Comparison of ENCODE assay signal across 25 cellular contexts in the genomic region with DNA sequence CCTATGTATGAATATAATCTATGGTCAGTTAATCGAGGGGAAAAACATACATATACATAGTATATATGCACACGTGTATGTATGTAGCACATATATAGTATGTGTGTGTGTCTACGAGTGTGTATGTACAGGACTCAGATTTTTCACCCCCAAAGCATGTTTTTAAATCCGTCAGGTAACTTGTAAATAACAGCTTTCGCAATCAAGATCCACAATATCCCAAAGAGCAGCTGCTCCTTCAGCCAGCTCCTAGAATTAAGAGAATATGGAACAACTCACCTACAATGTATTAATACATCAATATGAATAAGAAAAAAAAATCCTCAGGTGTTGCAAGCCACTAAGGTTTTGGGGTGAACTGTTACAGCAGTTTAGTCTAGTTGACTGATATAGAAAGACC. TPM values are rescaled to one million over a fixed set of nuclear protein-coding genes. Genes with fewer than 3 reads are reported as not detected.
DNase-seq lines count a peak whose midpoint lies in the region; ATAC-seq and TF ChIP-seq lines count a peak whose summit lies in the region.
"Had no signal": no experiment of that assay in that cellular context is flagged by ENCODE, and none has a peak within 500 bp of the region (broad histone marks: within the 10 kb centered on the region; RNA-seq: fewer than 3 reads in every experiment).

No MANE protein-coding gene starts in this region.

- H3K4me3 ChIP-seq in hepatocyte: no peak overlapping the region
- H3K4me3 ChIP-seq in gastrocnemius medialis: no peak overlapping the region
- no peak overlapping the region for H3K4me3 ChIP-seq in left lung
- H3K4me3 ChIP-seq: ascending aorta, MG63, thoracic aorta had no signal

- peaks cover 15% of the 10 kb centered on the region for H4K20me1 ChIP-seq in hepatocyte (ENCODE audit: insufficient read depth, poor library complexity, severe bottlenecking)

- peak overlapping the region; percentile 86 for H3K4me2 ChIP-seq in hepatocyte

- ATAC-seq in T-helper 17 cell: no peak
- no peak for ATAC-seq in gastrocnemius medialis
- no peak for ATAC-seq in left lung
- ATAC-seq: heart right ventricle; stimulated activated naive B cell treated with anti-CD40 and anti-IgM and Interleukin-4, amounts not matched to agents 10 μg/mL and 1 μg/mL and 100 μg/mL, for 72 hours had no signal

- intact Hi-C loops in gastrocnemius medialis (cut with DNase I; ENCODE audit: low total_unique reads) (no loop called here), left lung (cut with DNase I) (no loop called here)

- no peaks in the 10 kb centered on the region for H3K27me3 ChIP-seq in hepatocyte
- no peaks in the 10 kb centered on the region for H3K27me3 ChIP-seq in gastrocnemius medialis
- no peaks in the 10 kb centered on the region for H3K27me3 ChIP-seq in left lung
- H3K27me3 ChIP-seq: ascending aorta, heart right ventricle, MG63 had no signal

- in situ Hi-C loops in gastrocnemius medialis (cut with MboI; ENCODE audit: low sequenced_read_pairs in 4 of 4): no loop called here

- H3K9me3 Mint-ChIP-seq in activated naive CD4-positive, alpha-beta T cell treated with anti-CD3 and anti-CD28 coated beads, Interleukin-2, amount 50 U/mL, for 24 hours: peaks cover 5% of the 10 kb centered on the region
- peaks cover 4% of the 10 kb centered on the region for H3K9me3 Mint-ChIP-seq in activated naive CD4-positive, alpha-beta T cell treated with anti-CD3 and anti-CD28 coated beads, Interleukin-2, amount 10 ng/mL, durations not matched to agents 7 days and 5 days
- peaks cover 96% of the 10 kb centered on the region for H3K9me3 Mint-ChIP-seq in nephron progenitor cell

- no peaks in the 10 kb centered on the region for H3K9me3 ChIP-seq in T-helper 17 cell (ENCODE audit: control insufficient read depth, low read length, poor library complexity, severe bottlenecking)
- H3K9me3 ChIP-seq in hepatocyte (ENCODE audit: low read depth): no peaks in the 10 kb centered on the region
- no peaks in the 10 kb centered on the region for H3K9me3 ChIP-seq in gastrocnemius medialis
- no peaks in the 10 kb centered on the region for H3K9me3 ChIP-seq in left lung
- H3K9me3 ChIP-seq: ascending aorta, thoracic aorta had no signal

- H3K4me3 Mint-ChIP-seq in activated naive CD4-positive, alpha-beta T cell treated with anti-CD3 and anti-CD28 coated beads, Interleukin-2, amount 50 U/mL, for 24 hours: peak overlapping the region; percentile 99
- no peak overlapping the region for H3K4me3 Mint-ChIP-seq in activated naive CD4-positive, alpha-beta T cell treated with anti-CD3 and anti-CD28 coated beads, Interleukin-2, amount 10 ng/mL, durations not matched to agents 7 days and 5 days
- H3K4me3 Mint-ChIP-seq in T-helper 17 cell: peak overlapping the region; percentile 77
- H3K4me3 Mint-ChIP-seq in nephron progenitor cell: no peak overlapping the region
- H3K4me3 Mint-ChIP-seq: stimulated activated naive B cell treated with anti-CD40 and anti-IgM and Interleukin-4, amounts not matched to agents 10 μg/mL and 1 μg/mL and 100 μg/mL, for 72 hours had no signal

- H3K36me3 ChIP-seq in hepatocyte (replicated peaks; ENCODE audit: insufficient read depth, low read depth) (no peaks in the 10 kb centered on the region), gastrocnemius medialis (peaks cover 0 to 8% of the 10 kb centered on the region in 2 donors), left lung (peaks cover 0 to 19% of the 10 kb centered on the region in 2 donors)
- H3K36me3 ChIP-seq: thoracic aorta had no signal

- H3K9me2 ChIP-seq in hepatocyte (replicated peaks; ENCODE audit: insufficient read depth): no peaks in the 10 kb centered on the region

- no peak for TF ChIP-seq POLR2A in gastrocnemius medialis (IDR thresholded peaks at IDR 0.05)

- peaks cover 77% of the 10 kb centered on the region for H3K4me1 Mint-ChIP-seq in activated naive CD4-positive, alpha-beta T cell treated with anti-CD3 and anti-CD28 coated beads, Interleukin-2, amount 50 U/mL, for 24 hours
- H3K4me1 Mint-ChIP-seq in activated naive CD4-positive, alpha-beta T cell treated with anti-CD3 and anti-CD28 coated beads, Interleukin-2, amount 10 ng/mL, durations not matched to agents 7 days and 5 days: peaks cover 80% of the 10 kb centered on the region
- peaks cover 55% of the 10 kb centered on the region for H3K4me1 Mint-ChIP-seq in T-helper 17 cell
- H3K4me1 Mint-ChIP-seq in nephron progenitor cell: peaks cover 32% of the 10 kb centered on the region

- H3K27me3 Mint-ChIP-seq in activated naive CD4-positive, alpha-beta T cell treated with anti-CD3 and anti-CD28 coated beads, Interleukin-2, amount 50 U/mL, for 24 hours: no peaks in the 10 kb centered on the region
- no peaks in the 10 kb centered on the region for H3K27me3 Mint-ChIP-seq in activated naive CD4-positive, alpha-beta T cell treated with anti-CD3 and anti-CD28 coated beads, Interleukin-2, amount 10 ng/mL, durations not matched to agents 7 days and 5 days
- H3K27me3 Mint-ChIP-seq in T-helper 17 cell (no peaks in the 10 kb centered on the region), nephron progenitor cell (ENCODE audit: low read depth, poor library complexity) (peaks cover 14% of the 10 kb centered on the region)
- H3K27me3 Mint-ChIP-seq: stimulated activated naive B cell treated with anti-CD40 and anti-IgM and Interleukin-4, amounts not matched to agents 10 μg/mL and 1 μg/mL and 100 μg/mL, for 72 hours had no signal

- H3K27ac ChIP-seq in hepatocyte (no peak overlapping the region), gastrocnemius medialis (peak overlapping the region in 3 of 4 donors; percentile 87 to 95 (median 91)), left lung (no peak overlapping the region)
- H3K27ac ChIP-seq: ascending aorta, epithelial cell of prostate, heart right ventricle, HL-60, thoracic aorta had no signal

- peaks cover 41% of the 10 kb centered on the region for H3K36me3 Mint-ChIP-seq in activated naive CD4-positive, alpha-beta T cell treated with anti-CD3 and anti-CD28 coated beads, Interleukin-2, amount 50 U/mL, for 24 hours
- H3K36me3 Mint-ChIP-seq in activated naive CD4-positive, alpha-beta T cell treated with anti-CD3 and anti-CD28 coated beads, Interleukin-2, amount 10 ng/mL, durations not matched to agents 7 days and 5 days: peaks cover 80% of the 10 kb centered on the region
- peaks cover 31% of the 10 kb centered on the region for H3K36me3 Mint-ChIP-seq in T-helper 17 cell (ENCODE audit: low read depth)
- H3K36me3 Mint-ChIP-seq in nephron progenitor cell (ENCODE audit: low read depth): peaks cover 93% of the 10 kb centered on the region

- no peak for TF ChIP-seq CTCF in hepatocyte (IDR thresholded peaks at IDR 0.05; ENCODE audit: poor library complexity)
- no peak for TF ChIP-seq CTCF in gastrocnemius medialis (IDR thresholded peaks at IDR 0.05 in 4 of 5, conservative IDR thresholded peaks at IDR 0.05 in 1 of 5)
- TF ChIP-seq CTCF in left lung (IDR thresholded peaks at IDR 0.05): no peak
- no peak for TF ChIP-seq CTCF in nephron progenitor cell (IDR thresholded peaks at IDR 0.05)

- CTCF ChIA-PET in activated naive CD4-positive, alpha-beta T cell treated with anti-CD3 and anti-CD28 coated beads, Interleukin-2, amount 10 ng/mL, durations not matched to agents 7 days and 5 days (lab: Charles Lee): interaction anchor here (0.9 to 7.0 kb wide), 2 partner anchors 11 to 31 kb away, joined by 3 to 56 read pairs; a partner anchor contains a TSS

- H3K27ac Mint-ChIP-seq in activated naive CD4-positive, alpha-beta T cell treated with anti-CD3 and anti-CD28 coated beads, Interleukin-2, amount 50 U/mL, for 24 hours: peak overlapping the region; percentile 89
- H3K27ac Mint-ChIP-seq in activated naive CD4-positive, alpha-beta T cell treated with anti-CD3 and anti-CD28 coated beads, Interleukin-2, amount 10 ng/mL, durations not matched to agents 7 days and 5 days: no peak overlapping the region
- H3K27ac Mint-ChIP-seq in T-helper 17 cell: peak overlapping the region; percentile 100
- no peak overlapping the region for H3K27ac Mint-ChIP-seq in nephron progenitor cell
- H3K27ac Mint-ChIP-seq: stimulated activated naive B cell treated with anti-CD40 and anti-IgM and Interleukin-4, amounts not matched to agents 10 μg/mL and 1 μg/mL and 100 μg/mL, for 72 hours had no signal

- no peak for DNase-seq in activated naive CD4-positive, alpha-beta T cell treated with anti-CD3 and anti-CD28 coated beads, Interleukin-2, amount 10 ng/mL, durations not matched to agents 7 days and 5 days
- DNase-seq in T-helper 17 cell (no peak), hepatocyte (ENCODE audit: low spot score) (no peak), gastrocnemius medialis (no peak), NCI-H1930 (lab: John Stamatoyannopoulos, UW) (no peak), left lung (no peak), nephron progenitor cell (no peak)
- DNase-seq: activated CD4-positive, alpha-beta T cell treated with anti-CD3 and anti-CD28 coated beads for 1 hour; activated naive CD4-positive, alpha-beta T cell; GDM1; heart right ventricle; mesendoderm; MG63; NCI-H1694 treated with DMSO at 0.1 percent for 48 hours; NCI-H2227 treated with DMSO at 0.1 percent for 48 hours; NCI-H774; Right ventricle myocardium superior; small intestine; stimulated activated naive B cell treated with anti-CD40 and anti-IgM and Interleukin-4, amounts not matched to agents 10 μg/mL and 1 μg/mL and 100 μg/mL, for 72 hours had no signal

- peaks cover 79% of the 10 kb centered on the region for H3K79me2 ChIP-seq in hepatocyte

- H2AFZ ChIP-seq in hepatocyte: no peak overlapping the region

- 93% methylated on average over 5 of the region's 5 CpGs for WGBS in hepatocyte (ENCODE audit: low lambda C conversion rate, missing lambda C conversion rate)

- peaks cover 21% of the 10 kb centered on the region for H3K4me1 ChIP-seq in hepatocyte (ENCODE audit: insufficient read depth)
- H3K4me1 ChIP-seq in gastrocnemius medialis: peaks cover 58 to 66% of the 10 kb centered on the region in 2 donors
- H3K4me1 ChIP-seq in left lung: peaks cover 26 to 62% of the 10 kb centered on the region in 2 donors

RNA-seq across cellular contexts. Expression of a gene that starts 3.5 kb away (rescaled TPM):
- total RNA-seq in T-helper 17 cell (10 to 100 TPM; 29.3 to 33.0 TPM), hepatocyte (84.9 and 86.4 TPM in 2 replicates), gastrocnemius medialis (10 to 100 TPM; 43.8 to 54.6 (median 46.9) TPM), left lung (10 to 100 TPM; 43.3 to 46.2 TPM)
- 55.1 and 60.8 TPM in 2 replicates for polyA plus RNA-seq in hepatocyte

RNA-seq across cellular contexts. Expression of a gene that starts 9.8 kb away (rescaled TPM):
- total RNA-seq in T-helper 17 cell: 10 to 100 TPM; 19.2 to 20.8 TPM
- 29.4 and 33.3 TPM in 2 replicates for total RNA-seq in hepatocyte
- 50.1 and 60.0 TPM in 2 replicates for polyA plus RNA-seq in hepatocyte
- total RNA-seq in gastrocnemius medialis: 10 to 100 TPM; 15.7 to 25.7 (median 22.3) TPM
- 10 to 100 TPM; 10.8 to 11.1 TPM for total RNA-seq in left lung

RNA-seq across cellular contexts. Expression of a gene that starts 12.5 kb away (rescaled TPM):
- total RNA-seq in T-helper 17 cell (1 to 10 TPM; 2.1 to 3.8 TPM), hepatocyte (9.2 and 36.6 TPM in 2 replicates), gastrocnemius medialis (1 to 10 TPM in 1 of 4 donors, not detected in 3; 1.2 TPM), left lung (10 to 100 TPM in 1 of 2 donors, 1 to 10 TPM in 1; 5.9 to 85.0 TPM)
- polyA plus RNA-seq in hepatocyte: 51.6 and 99.1 TPM in 2 replicates
- total RNA-seq: ascending aorta, fibroblast of villous mesenchyme, Right ventricle myocardium superior had no signal

Comparison
In these comparisons a context has a peak if more than half of its experiments do, and no peak if none do; other contexts are left out.
1. H3K27ac Mint-ChIP-seq: peak in activated naive CD4-positive, alpha-beta T cell treated with anti-CD3 and anti-CD28 coated beads, Interleukin-2, amount 50 U/mL, for 24 hours (single experiment) and T-helper 17 cell (single experiment); none in activated naive CD4-positive, alpha-beta T cell treated with anti-CD3 and anti-CD28 coated beads, Interleukin-2, amount 10 ng/mL, durations not matched to agents 7 days and 5 days (single experiment) and nephron progenitor cell (single experiment).
2. H3K4me3 Mint-ChIP-seq: peak in activated naive CD4-positive, alpha-beta T cell treated with anti-CD3 and anti-CD28 coated beads, Interleukin-2, amount 50 U/mL, for 24 hours (single experiment) and T-helper 17 cell (single experiment); none in activated naive CD4-positive, alpha-beta T cell treated with anti-CD3 and anti-CD28 coated beads, Interleukin-2, amount 10 ng/mL, durations not matched to agents 7 days and 5 days (single experiment) and nephron progenitor cell (single experiment).
3. H3K27ac ChIP-seq: peak in gastrocnemius medialis (3 of 4); none in hepatocyte (single experiment) and left lung (0 of 2).